In the genomic region with DNA sequence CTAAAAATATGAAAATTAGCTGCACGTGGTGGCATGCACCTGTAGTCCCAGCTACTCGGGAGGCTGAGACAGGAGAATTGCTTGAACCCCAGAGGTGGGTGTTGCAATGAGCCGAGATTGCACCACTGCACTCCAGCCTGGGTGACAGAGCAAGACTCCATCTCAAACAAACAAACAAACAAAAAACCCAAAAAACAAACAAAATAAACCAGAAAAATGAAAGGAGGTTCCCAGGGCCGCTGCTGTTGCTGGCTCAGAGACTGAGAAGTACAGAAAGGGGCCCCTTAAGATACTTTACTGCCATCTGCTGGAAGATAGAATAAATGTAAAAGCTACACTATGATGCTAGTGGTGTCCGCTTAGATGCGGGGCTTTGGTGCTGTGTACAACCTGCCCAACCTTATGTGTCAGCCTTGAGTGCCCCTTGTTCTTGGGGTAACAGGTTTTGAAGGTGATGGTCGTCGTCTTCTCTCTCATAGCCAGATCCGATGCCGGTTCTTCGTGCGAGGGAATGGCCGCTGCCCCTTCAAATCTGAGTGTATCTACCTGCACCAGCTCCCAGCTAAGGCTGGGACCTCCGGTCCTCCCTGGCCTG, we compare ENCODE assay signal across 8 cellular contexts. TPM values are rescaled to one million over a fixed set of nuclear protein-coding genes. Genes with fewer than 3 reads are reported as not detected.
DNase-seq lines count a peak whose midpoint lies in the region; ATAC-seq and TF ChIP-seq lines count a peak whose summit lies in the region.

No MANE protein-coding gene starts in this region.

- no peaks in the 10 kb centered on the region for H3K27me3 Mint-ChIP-seq in central memory CD8-positive, alpha-beta T cell
- H3K27me3 Mint-ChIP-seq in stimulated activated naive CD8-positive, alpha-beta T cell treated with anti-CD3 and anti-CD28 coated beads, Interleukin-15, amount 100 ng/mL, for 72 hours, result no peaks in the 10 kb centered on the region

- peak in 1 of 3 donors; percentile 66 for TF ChIP-seq CTCF in lower leg skin (IDR thresholded peaks at IDR 0.05)

- intact Hi-C loops in lower leg skin (cut with DNase I; ENCODE audit: low total_unique reads), result no loop called here

- H3K9me3 Mint-ChIP-seq in central memory CD8-positive, alpha-beta T cell, result no peaks in the 10 kb centered on the region
- no peaks in the 10 kb centered on the region for H3K9me3 Mint-ChIP-seq in stimulated activated naive CD8-positive, alpha-beta T cell treated with anti-CD3 and anti-CD28 coated beads, Interleukin-15, amount 100 ng/mL, for 72 hours

- H3K27ac Mint-ChIP-seq in central memory CD8-positive, alpha-beta T cell (ENCODE audit: low read depth), result no peak overlapping the region
- no peak overlapping the region for H3K27ac Mint-ChIP-seq in stimulated activated naive CD8-positive, alpha-beta T cell treated with anti-CD3 and anti-CD28 coated beads, Interleukin-15, amount 100 ng/mL, for 72 hours

- TF ChIP-seq POLR2A in lower leg skin (IDR thresholded peaks at IDR 0.05), result no peak

- peaks cover 32% of the 10 kb centered on the region for H3K4me1 Mint-ChIP-seq in central memory CD8-positive, alpha-beta T cell
- H3K4me1 Mint-ChIP-seq in stimulated activated naive CD8-positive, alpha-beta T cell treated with anti-CD3 and anti-CD28 coated beads, Interleukin-15, amount 100 ng/mL, for 72 hours, result peaks cover 44% of the 10 kb centered on the region

- no peak overlapping the region for H3K4me3 Mint-ChIP-seq in central memory CD8-positive, alpha-beta T cell
- no peak overlapping the region for H3K4me3 Mint-ChIP-seq in stimulated activated naive CD8-positive, alpha-beta T cell treated with anti-CD3 and anti-CD28 coated beads, Interleukin-15, amount 100 ng/mL, for 72 hours

- peak; percentile 37 for ATAC-seq in GM21737 (IDR thresholded peaks at IDR 0.05; ENCODE audit: unreplicated experiment)
- ATAC-seq in central memory CD8-positive, alpha-beta T cell (replicated peaks; ENCODE audit: extremely low read depth, poor library complexity, severe bottlenecking), result peak; percentile 73
- ATAC-seq in left lobe of liver, result peak; percentile 75
- peak; percentile 75 for ATAC-seq in stimulated activated naive CD8-positive, alpha-beta T cell treated with anti-CD3 and anti-CD28 coated beads, Interleukin-15, amount 100 ng/mL, for 72 hours

- 30% methylated on average over 14 of the region's 14 CpGs for WGBS in lower leg skin, 2 donors

- no peak overlapping the region for H3K4me3 ChIP-seq in lower leg skin (ENCODE audit: low read depth, poor library complexity, severe bottlenecking)

- H3K36me3 Mint-ChIP-seq in central memory CD8-positive, alpha-beta T cell (ENCODE audit: insufficient read depth), result peaks cover 5% of the 10 kb centered on the region

- DNase-seq in COLO668 (lab: John Stamatoyannopoulos, UW; ENCODE audit: unreplicated experiment) (peak; percentile 9), NCI-H146 treated with DMSO at 0.1 percent for 48 hours (lab: John Stamatoyannopoulos, UW; ENCODE audit: unreplicated experiment) (peak; percentile 56), SKM-1 treated with dmso at 0.1 percent for 144 hours (lab: John Stamatoyannopoulos, UW; ENCODE audit: unreplicated experiment) (peak; percentile 79), left lobe of liver (ENCODE audit: low spot score) (no peak), lower leg skin (ENCODE audit: low spot score in 2 of 2) (no peak)
- peak; percentile 18 to 21 for DNase-seq in central memory CD8-positive, alpha-beta T cell (ENCODE audit: low spot score in 2 of 2)
- peak in 1 of 2 donors; percentile 41 for DNase-seq in stimulated activated naive CD8-positive, alpha-beta T cell treated with anti-CD3 and anti-CD28 coated beads, Interleukin-15, amount 100 ng/mL, for 72 hours

RNA-seq across cellular contexts. Expression of a gene that starts 2.8 kb away (rescaled TPM):
- total RNA-seq in left lobe of liver (1.1 TPM), lower leg skin (10 to 100 TPM; 17.5 to 36.7 (median 34.2) TPM)

RNA-seq across cellular contexts. Expression of a gene that starts 18.8 kb away (rescaled TPM):
- total RNA-seq in left lobe of liver, result 411 TPM
- total RNA-seq in lower leg skin, result 1,000 to 10,000 TPM; 1,714 to 2,467 (median 2,118) TPM

RNA-seq across cellular contexts. Expression of a gene that starts 47.5 kb away (rescaled TPM):
- total RNA-seq in left lobe of liver (6.3 TPM), lower leg skin (10 to 100 TPM; 51.3 to 73.2 (median 56.8) TPM)

Comparison
In these comparisons a context has a peak if more than half of its experiments do, and no peak if none do; other contexts are left out.
1. DNase-seq: peak in COLO668 (single experiment), NCI-H146 treated with DMSO at 0.1 percent for 48 hours (single experiment), SKM-1 treated with dmso at 0.1 percent for 144 hours (single experiment) and central memory CD8-positive, alpha-beta T cell (2 of 2); none in left lobe of liver (single experiment) and lower leg skin (0 of 2).
2. Peak in every context shown above with its lines, with median percentiles within 50 percentile points of each other: ATAC-seq.